1 cellular context compared by ENCODE assay signal in the genomic region with DNA sequence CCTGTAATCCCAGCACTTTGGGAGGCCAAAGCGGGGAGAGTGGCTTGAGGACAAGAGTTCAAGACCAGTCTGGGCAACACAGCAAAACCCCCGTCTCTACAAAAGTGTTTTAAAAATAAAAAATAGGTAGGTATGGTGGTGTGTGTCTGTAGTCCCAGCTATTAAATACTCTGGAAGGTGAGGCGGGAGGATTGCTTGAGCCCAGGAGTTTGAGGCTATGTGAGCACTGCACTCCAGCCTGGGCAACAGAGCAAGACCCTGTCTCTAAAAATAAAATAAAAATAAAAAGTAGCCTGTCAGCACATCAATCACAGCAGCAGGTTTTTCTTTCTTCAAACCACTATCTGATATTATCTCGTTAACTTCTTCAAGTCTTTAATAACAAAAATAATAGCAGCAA.
TF ChIP-seq lines count a peak whose summit lies in the region.

No MANE protein-coding gene starts in this region.

TF ChIP-seq in GM12878, 131 proteins besides CTCF, POLR2A, EP300 and RAD21 (continued from another document):
- TF ChIP-seq, protein P1, sequence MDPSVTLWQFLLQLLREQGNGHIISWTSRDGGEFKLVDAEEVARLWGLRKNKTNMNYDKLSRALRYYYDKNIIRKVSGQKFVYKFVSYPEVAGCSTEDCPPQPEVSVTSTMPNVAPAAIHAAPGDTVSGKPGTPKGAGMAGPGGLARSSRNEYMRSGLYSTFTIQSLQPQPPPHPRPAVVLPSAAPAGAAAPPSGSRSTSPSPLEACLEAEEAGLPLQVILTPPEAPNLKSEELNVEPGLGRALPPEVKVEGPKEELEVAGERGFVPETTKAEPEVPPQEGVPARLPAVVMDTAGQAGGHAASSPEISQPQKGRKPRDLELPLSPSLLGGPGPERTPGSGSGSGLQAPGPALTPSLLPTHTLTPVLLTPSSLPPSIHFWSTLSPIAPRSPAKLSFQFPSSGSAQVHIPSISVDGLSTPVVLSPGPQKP (IDR thresholded peaks at IDR 0.05; ENCODE audit: low read depth, low read length) = no peak
